ENCODE assay signal across 1 cellular context in genomic region chr7:101814996-101815825, GRCh38.
A peak's percentile ranks its signal among the peaks of the same experiment; 100 is the strongest.
TF ChIP-seq lines count a peak whose summit lies in the region.

No MANE protein-coding gene starts in this region.

TF ChIP-seq in HepG2, 621 proteins besides CTCF, POLR2A, EP300 and RAD21 (continued from another document):
- no peak for TF ChIP-seq HMGXB3 (CRISPR knock-in tag; IDR thresholded peaks at IDR 0.05; ENCODE audit: borderline replicate concordance)
- TF ChIP-seq EEA1 (CRISPR knock-in tag; IDR thresholded peaks at IDR 0.05; ENCODE audit: borderline replicate concordance): 0 out of 2 replicates have a peak, but pooled peaks have one; percentile 40
- TF ChIP-seq RBAK (CRISPR knock-in tag; IDR thresholded peaks at IDR 0.05): no peak
- TF ChIP-seq UBTF (CRISPR knock-in tag; IDR thresholded peaks at IDR 0.05): peak; percentile 60; the same call in 1 of the 2 replicates
- TF ChIP-seq MAZ (IDR thresholded peaks at IDR 0.05; ENCODE audit: borderline replicate concordance, low read depth, low read length): 0 out of 2 replicates have a peak, but pooled peaks have one; percentile 1
- TF ChIP-seq MAZ (CRISPR knock-in tag; IDR thresholded peaks at IDR 0.05; ENCODE audit: low read depth): peak; percentile 70; the same call in 1 of the 2 replicates
- TF ChIP-seq PREB (CRISPR knock-in tag; IDR thresholded peaks at IDR 0.05): no peak
- TF ChIP-seq ZNF724P (CRISPR knock-in tag; IDR thresholded peaks at IDR 0.05; ENCODE audit: borderline replicate concordance): no peak
- no peak for TF ChIP-seq ZNF563 (CRISPR knock-in tag; IDR thresholded peaks at IDR 0.05)
